ENCODE assay signal across 27 cellular contexts in the genomic region with DNA sequence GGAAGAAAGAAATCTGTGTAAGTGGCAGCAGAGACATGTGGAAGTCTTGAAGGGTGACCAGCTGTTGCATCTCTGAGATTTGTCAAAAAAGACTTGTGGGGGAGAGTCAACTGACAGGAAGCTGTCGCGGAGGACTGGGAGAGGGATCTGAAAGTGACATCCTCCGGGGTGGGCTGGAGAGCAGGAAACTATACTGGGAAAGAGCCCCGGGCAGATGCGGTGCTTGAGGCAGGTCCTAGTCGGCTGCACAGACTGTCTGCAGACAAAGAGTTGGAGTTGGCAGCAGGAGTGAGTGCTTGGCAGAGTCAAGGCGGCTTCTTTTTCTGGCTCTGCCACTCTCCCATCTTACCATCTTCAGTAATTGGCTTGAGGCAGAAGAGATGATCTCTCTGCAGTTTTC.
DNase-seq lines count a peak whose midpoint lies in the region; ATAC-seq and TF ChIP-seq lines count a peak whose summit lies in the region.
"Had no signal": no experiment of that assay in that cellular context is flagged by ENCODE, and none has a peak within 500 bp of the region (broad histone marks: within the 10 kb centered on the region; RNA-seq: fewer than 3 reads in every experiment).

No MANE protein-coding gene starts in this region.

- no CpG with 5 or more reads among the region's 7 CpGs for WGBS in H9 (ENCODE audit: extremely low coverage, insufficient read length, low lambda C conversion rate)

- H3K79me2 ChIP-seq in H9 (ENCODE audit: insufficient read depth, low read length), result no peaks in the 10 kb centered on the region

- no peak overlapping the region for H3K14ac ChIP-seq in H9 (ENCODE audit: insufficient read depth, low read length)

- no peaks in the 10 kb centered on the region for H3K23me2 ChIP-seq in H9 (ENCODE audit: insufficient read length, low read depth, low read length, poor library complexity, severe bottlenecking)

- no peak overlapping the region for H3K27ac ChIP-seq in H9 (ENCODE audit: insufficient read length, low read depth, low read length)
- H3K27ac ChIP-seq: epithelial cell of prostate, foreskin keratinocyte, GM23248, tibial nerve had no signal

- no peak overlapping the region for H4K8ac ChIP-seq in H9 (replicated peaks; ENCODE audit: insufficient read length, low read depth, low read length)

- no peak overlapping the region for H4K91ac ChIP-seq in H9 (ENCODE audit: insufficient read length, low read depth, low read length)

- no peaks in the 10 kb centered on the region for H3K4me1 ChIP-seq in H9 (ENCODE audit: insufficient read depth, low read length)
- H3K4me1 ChIP-seq: foreskin keratinocyte, tibial nerve had no signal

- H2BK15ac ChIP-seq in H9 (ENCODE audit: low read depth, low read length), result no peak overlapping the region

- H2BK20ac ChIP-seq in H9 (ENCODE audit: low read depth, low read length, poor library complexity, severe bottlenecking), result no peak overlapping the region

- no peak overlapping the region; a peak in 1 of 7 replicates for H3K27ac Mint-ChIP-seq in H9
- H3K27ac Mint-ChIP-seq: activated CD4-positive, alpha-beta T cell treated with anti-CD3 and anti-CD28 coated beads for 36 hours; activated naive CD4-positive, alpha-beta T cell treated with anti-CD3 and anti-CD28 coated beads, Interleukin-2, amount 10 ng/mL, durations not matched to agents 7 days and 5 days; activated T-cell treated with anti-CD3 and anti-CD28 coated beads, Interleukin-2, amount 50 U/mL, for 72 hours; stimulated activated naive CD8-positive, alpha-beta T cell treated with anti-CD3 and anti-CD28 coated beads, Interleukin-15, Interleukin-2, amounts not matched to agents 100 ng/mL and 50 ng/mL, for 24 hours had no signal

- H3K4ac ChIP-seq in H9 (ENCODE audit: low read depth, low read length), result no peak overlapping the region

- no peaks in the 10 kb centered on the region; a peak in 1 of 4 replicates for H3K4me1 Mint-ChIP-seq in H9
- H3K4me1 Mint-ChIP-seq: activated CD4-positive, alpha-beta T cell treated with anti-CD3 and anti-CD28 coated beads for 36 hours; activated naive CD4-positive, alpha-beta T cell treated with anti-CD3 and anti-CD28 coated beads, Interleukin-2, amount 10 ng/mL, durations not matched to agents 7 days and 5 days had no signal

- no peaks in the 10 kb centered on the region for H3K27me3 Mint-ChIP-seq in H9 (ENCODE audit: low read depth)
- H3K27me3 Mint-ChIP-seq: activated CD4-positive, alpha-beta T cell treated with anti-CD3 and anti-CD28 coated beads for 36 hours; activated naive CD4-positive, alpha-beta T cell treated with anti-CD3 and anti-CD28 coated beads, Interleukin-2, amount 10 ng/mL, durations not matched to agents 7 days and 5 days; stimulated activated naive CD8-positive, alpha-beta T cell treated with anti-CD3 and anti-CD28 coated beads, Interleukin-15, Interleukin-2, amounts not matched to agents 100 ng/mL and 50 ng/mL, for 24 hours had no signal

- no peaks in the 10 kb centered on the region for H3K27me3 ChIP-seq in H9 (ENCODE audit: insufficient read depth, low read length)
- H3K27me3 ChIP-seq: foreskin keratinocyte, tibial nerve had no signal

- no peak overlapping the region for H3K4me2 ChIP-seq in H9 (ENCODE audit: insufficient read depth, insufficient read length, low read length)

- no peak overlapping the region for H2AFZ ChIP-seq in H9 (ENCODE audit: low read length)
- H2AFZ ChIP-seq: GM23248 had no signal

- DNase-seq in H9, result peak; percentile 34
- peak; percentile 14 for DNase-seq in NCI-H69 (lab: John Stamatoyannopoulos, UW)
- peak; percentile 2 for DNase-seq in globus pallidus (ENCODE audit: low spot score)
- peak; percentile 6 for DNase-seq in retina
- no peak for DNase-seq in DMS79 treated with DMSO at 0.1 percent for 48 hours (lab: John Stamatoyannopoulos, UW)
- DNase-seq in mucosa of gallbladder (ENCODE audit: low spot score), result no peak
- DNase-seq: activated CD4-positive, alpha-beta T cell treated with anti-CD3 and anti-CD28 coated beads for 36 hours; activated naive CD4-positive, alpha-beta T cell treated with anti-CD3 and anti-CD28 coated beads, Interleukin-2, amount 10 ng/mL, durations not matched to agents 7 days and 5 days; activated T-cell treated with anti-CD3 and anti-CD28 coated beads, Interleukin-2, amount 50 U/mL, for 72 hours; aorta; dermis blood vessel endothelial cell; foreskin keratinocyte; GM23248; mucosa of descending colon; NCI-H1105; NCI-H2107; NCI-H748 treated with DMSO at 0.1 percent for 48 hours; OCI-M1; SHP77 treated with DMSO at 0.1 percent for 48 hours; stimulated activated CD4-positive, alpha-beta T cell treated with anti-CD3 and anti-CD28 coated beads, Interleukin-4, amount 100 ng/mL, for 24 hours; T-helper 1 cell had no signal

- no peak for TF ChIP-seq CTCF in H9 (conservative IDR thresholded peaks at IDR 0.05)

- H3K79me1 ChIP-seq in H9 (ENCODE audit: insufficient read depth, low read depth, low read length, poor library complexity, severe bottlenecking), result no peaks in the 10 kb centered on the region

- H2BK12ac ChIP-seq in H9 (ENCODE audit: insufficient read length, low read depth, low read length), result no peak overlapping the region

- no peak overlapping the region for H3K56ac ChIP-seq in H9 (ENCODE audit: insufficient read length, low read depth, low read length)

- H3K4me3 Mint-ChIP-seq in H9, result no peak overlapping the region
- H3K4me3 Mint-ChIP-seq: activated CD4-positive, alpha-beta T cell treated with anti-CD3 and anti-CD28 coated beads for 36 hours; activated naive CD4-positive, alpha-beta T cell treated with anti-CD3 and anti-CD28 coated beads, Interleukin-2, amount 10 ng/mL, durations not matched to agents 7 days and 5 days; activated T-cell treated with anti-CD3 and anti-CD28 coated beads, Interleukin-2, amount 50 U/mL, for 72 hours; stimulated activated naive CD8-positive, alpha-beta T cell treated with anti-CD3 and anti-CD28 coated beads, Interleukin-15, Interleukin-2, amounts not matched to agents 100 ng/mL and 50 ng/mL, for 24 hours had no signal

- no peak overlapping the region for H3T11ph ChIP-seq in H9 (ENCODE audit: low read length)

- 0 out of 7 replicates have a peak, but pooled peaks cover 0 to 4% (median 0%) of the 10 kb centered on the region in 3 experiments for H3K36me3 Mint-ChIP-seq in H9 (ENCODE audit: insufficient read depth in 1 of 3, low read depth in 3 of 3)
- H3K36me3 Mint-ChIP-seq: activated naive CD4-positive, alpha-beta T cell treated with anti-CD3 and anti-CD28 coated beads, Interleukin-2, amount 10 ng/mL, durations not matched to agents 7 days and 5 days had no signal

- H2BK5ac ChIP-seq in H9 (ENCODE audit: insufficient read length, low read length), result no peak overlapping the region

- no peak overlapping the region for H2AK5ac ChIP-seq in H9 (ENCODE audit: insufficient read length, low read length)

- peaks cover 7 to 8% of the 10 kb centered on the region in 2 experiments; a peak in 3 of 5 replicates for H3K9me3 Mint-ChIP-seq in H9
- H3K9me3 Mint-ChIP-seq: stimulated activated naive CD8-positive, alpha-beta T cell treated with anti-CD3 and anti-CD28 coated beads, Interleukin-15, Interleukin-2, amounts not matched to agents 100 ng/mL and 50 ng/mL, for 24 hours had no signal

- H4K20me1 ChIP-seq in H9 (ENCODE audit: control insufficient read depth, insufficient read depth, insufficient read length), result no peaks in the 10 kb centered on the region

- ATAC-seq in GM21515 (IDR thresholded peaks at IDR 0.05; ENCODE audit: unreplicated experiment), result no peak
- no peak for ATAC-seq in HG03378 (IDR thresholded peaks at IDR 0.05; ENCODE audit: unreplicated experiment)
- ATAC-seq: activated CD4-positive, alpha-beta T cell treated with anti-CD3 and anti-CD28 coated beads for 36 hours; activated T-cell treated with anti-CD3 and anti-CD28 coated beads, Interleukin-2, amount 50 U/mL, for 72 hours; foreskin keratinocyte; HepG2; mucosa of descending colon had no signal

- H2BK120ac ChIP-seq in H9 (ENCODE audit: low read depth, low read length, poor library complexity, severe bottlenecking), result no peak overlapping the region

- no peaks in the 10 kb centered on the region for H3K9me3 ChIP-seq in H9 (ENCODE audit: control insufficient read depth, low read depth, low read length)
- H3K9me3 ChIP-seq: mucosa of descending colon had no signal

- no peak overlapping the region for H3K9ac ChIP-seq in H9 (ENCODE audit: extremely low read depth, insufficient read length, low read length)
- H3K9ac ChIP-seq: GM23248 had no signal

- no peak overlapping the region for H4K5ac ChIP-seq in H9 (ENCODE audit: insufficient read length, low read depth, low read length)

- no peak overlapping the region for H3K18ac ChIP-seq in H9 (ENCODE audit: insufficient read length, low read depth, low read length)

- H3K23ac ChIP-seq in H9 (ENCODE audit: insufficient read length, low read depth, low read length), result no peak overlapping the region

Comparison
In these comparisons a context has a peak if more than half of its experiments do, and no peak if none do; other contexts are left out.
1. DNase-seq: peak in H9 (single experiment), NCI-H69 (single experiment), globus pallidus (single experiment) and retina (single experiment); none in DMS79 treated with DMSO at 0.1 percent for 48 hours (single experiment) and mucosa of gallbladder (single experiment).